In the genomic region with DNA sequence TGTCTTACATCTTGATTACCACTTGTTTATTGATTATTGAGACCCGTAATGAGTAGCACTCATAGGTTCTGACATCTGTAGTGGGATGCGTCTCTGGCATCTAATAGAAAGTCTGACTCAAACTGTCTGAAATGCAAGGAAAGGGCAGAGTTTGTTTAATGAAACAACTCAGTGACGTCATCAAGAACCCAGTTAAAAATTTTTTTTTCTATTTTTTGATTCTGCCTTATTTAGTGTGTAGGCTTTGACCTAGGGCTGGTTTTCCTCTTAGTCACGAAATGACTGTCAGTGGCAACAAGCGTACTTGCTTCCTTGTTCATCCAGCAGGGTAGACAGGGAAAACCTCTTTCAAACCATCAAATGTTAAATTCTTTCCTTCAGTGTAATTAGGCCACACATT, we compare ENCODE assay signal across 15 cellular contexts. TPM values are rescaled to one million over a fixed set of nuclear protein-coding genes. Genes with fewer than 3 reads are reported as not detected.
DNase-seq lines count a peak whose midpoint lies in the region; ATAC-seq, FAIRE-seq and TF ChIP-seq lines count a peak whose summit lies in the region.
"Had no signal": no experiment of that assay in that cellular context is flagged by ENCODE, and none has a peak within 500 bp of the region (broad histone marks: within the 10 kb centered on the region; RNA-seq: fewer than 3 reads in every experiment).

No MANE protein-coding gene starts in this region.

- TF ChIP-seq CTCF in osteoblast (IDR thresholded peaks at IDR 0.05; ENCODE audit: extremely low read depth, low read depth, low read length): no peak

- no peaks in the 10 kb centered on the region for H4K20me1 ChIP-seq in osteoblast (ENCODE audit: insufficient read depth, low read length)

- DNase-seq in Daoy (ENCODE audit: low read depth) (peak; percentile 11), NCI-H460 (ENCODE audit: extremely low read depth, low read depth) (peak; percentile 80), dedifferentiated amniotic fluid mesenchymal stem cell (ENCODE audit: extremely low spot score) (peak; percentile 57), osteoblast (ENCODE audit: insufficient read length, low spot score, missing footprints) (peak; percentile 82), NCI-H510A (lab: John Stamatoyannopoulos, UW) (no peak), HTR-8/SVneo (ENCODE audit: insufficient read length, low spot score) (no peak), NCI-H1436 (lab: John Stamatoyannopoulos, UW) (no peak), left lobe of liver (ENCODE audit: low spot score) (no peak)
- DNase-seq: activated T-cell treated with anti-CD3 and anti-CD28 coated beads, Interleukin-2, amount 50 U/mL, for 24 hours; DMS 273 treated with DMSO at 0.1 percent for 48 hours; erythroblast; Kasumi-1; NCI-H2029 treated with DMSO at 0.1 percent for 48 hours had no signal

- H3K4me3 ChIP-seq in osteoblast (ENCODE audit: insufficient read depth, low read length): no peak overlapping the region
- H3K4me3 ChIP-seq: skin epidermis had no signal

- H3K4me2 ChIP-seq in osteoblast (ENCODE audit: insufficient read depth, low read length): no peak overlapping the region

- H3K4me1 ChIP-seq in osteoblast (ENCODE audit: insufficient read depth, low read length): peaks cover 8% of the 10 kb centered on the region

- no peak overlapping the region for H2AFZ ChIP-seq in osteoblast (ENCODE audit: low read length)

- no peaks in the 10 kb centered on the region for H3K27me3 ChIP-seq in osteoblast (ENCODE audit: insufficient read depth, low read length)

- no peaks in the 10 kb centered on the region for H3K36me3 ChIP-seq in osteoblast (ENCODE audit: insufficient read depth, low read length)

- H3K9me3 ChIP-seq in osteoblast (ENCODE audit: low read depth, low read length): no peaks in the 10 kb centered on the region

- H3K27ac ChIP-seq in osteoblast (ENCODE audit: low read depth, low read length): peak overlapping the region; percentile 38
- H3K27ac ChIP-seq: skin epidermis had no signal

- FAIRE-seq in HTR-8/SVneo (lab: Jason Lieb, UNC): no peak

- no peak for ATAC-seq in left lobe of liver
- ATAC-seq: activated CD4-positive, CD25-positive, alpha-beta regulatory T cell treated with anti-CD3 and anti-CD28 coated beads, Interleukin-2, amount 50 U/mL, for 24 hours had no signal

- H3K79me2 ChIP-seq in osteoblast (ENCODE audit: insufficient read depth, low read length): no peaks in the 10 kb centered on the region

RNA-seq across cellular contexts. Expression of gene CDKL5, which starts 3.1 kb away (rescaled TPM):
- total RNA-seq in Daoy (2014; rRNA removed; shearing (Covaris generic)): 0.98 and 2.1 TPM in 2 replicates
- total RNA-seq in NCI-H460 (2014; rRNA removed; shearing (Covaris generic)): 4.6 and 6.3 TPM in 2 replicates
- polyA plus RNA-seq in NCI-H460 (2014; cell fraction: nucleus; rRNA removed): 0.73 and 1.3 TPM in 2 replicates
- total RNA-seq in osteoblast (4.0 and 5.0 TPM in 2 replicates), left lobe of liver (1.7 TPM)

Comparison
In these comparisons a context has a peak if more than half of its experiments do, and no peak if none do; other contexts are left out.
1. DNase-seq: peak in Daoy (single experiment), NCI-H460 (single experiment), dedifferentiated amniotic fluid mesenchymal stem cell (single experiment) and osteoblast (single experiment); none in NCI-H510A (single experiment), HTR-8/SVneo (single experiment), NCI-H1436 (single experiment) and left lobe of liver (single experiment).